In the genomic region with DNA sequence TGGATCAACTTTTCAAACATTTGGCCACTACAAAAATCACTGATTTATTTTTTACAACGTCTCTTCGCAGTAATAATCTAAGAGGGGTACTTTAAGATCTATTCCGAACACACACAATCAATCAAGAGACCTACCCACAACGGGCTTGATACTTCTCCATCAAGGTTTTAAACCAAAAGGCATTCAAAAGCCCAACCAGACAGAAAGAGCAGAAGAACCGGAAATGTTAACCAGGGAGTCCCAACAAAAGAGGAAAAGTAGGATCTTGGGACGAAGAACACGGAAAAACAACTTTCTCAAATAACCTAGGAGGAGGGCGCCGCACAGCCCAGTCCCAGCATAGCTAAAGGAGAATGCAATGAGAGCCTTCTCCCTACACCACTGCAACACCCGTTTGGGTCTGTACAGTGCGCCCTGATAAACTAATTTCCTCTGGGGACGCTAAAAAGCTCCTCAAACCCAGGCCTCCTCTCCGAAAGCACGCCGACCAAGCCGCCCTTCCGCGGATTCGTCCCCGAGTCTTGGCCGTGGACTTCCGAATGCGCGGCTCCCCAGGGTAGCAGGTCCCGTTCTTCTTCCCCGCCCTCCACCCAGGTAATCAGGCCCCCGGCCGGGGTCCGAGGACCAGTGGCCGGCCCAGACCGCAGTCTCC, we compare ENCODE assay signal across 6 cellular contexts. TPM values are rescaled to one million over a fixed set of nuclear protein-coding genes. Genes with fewer than 3 reads are reported as not detected.
DNase-seq lines count a peak whose midpoint lies in the region; FAIRE-seq and TF ChIP-seq lines count a peak whose summit lies in the region.

No MANE protein-coding gene starts in this region.

- peaks cover 40% of the 10 kb centered on the region for H3K79me2 ChIP-seq in OCI-LY1 (ENCODE audit: insufficient read depth, low read length)

- H3K27ac ChIP-seq in OCI-LY1 (ENCODE audit: low read depth, low read length, poor library complexity, severe bottlenecking) (peak overlapping the region; percentile 13), suprapubic skin (peak overlapping the region; percentile 84)

- no peak for TF ChIP-seq EP300 in suprapubic skin (IDR thresholded peaks at IDR 0.05)

- no peaks in the 10 kb centered on the region for H3K9me2 ChIP-seq in OCI-LY1 (ENCODE audit: low read depth, low read length)

- DNase-seq in NCI-H510A treated with DMSO at 0.1 percent for 48 hours (lab: John Stamatoyannopoulos, UW) (peak; percentile 70), NCI-H510A (lab: John Stamatoyannopoulos, UW) (no peak), fibroblast of villous mesenchyme (ENCODE audit: low read depth) (peak; percentile 32), suprapubic skin (ENCODE audit: low spot score in 2 of 2) (peak in 1 of 2 donors; percentile 70), GM12892 (ENCODE audit: insufficient read length) (no peak)

- H4K20me1 ChIP-seq in OCI-LY1 (ENCODE audit: insufficient read depth, low read length), result peaks cover 2% of the 10 kb centered on the region; the same call in 1 of the 2 replicates

- H3K4me3 ChIP-seq in OCI-LY1 (ENCODE audit: low read depth, low read length, poor library complexity, severe bottlenecking) (peak overlapping the region; percentile 92), fibroblast of villous mesenchyme (ENCODE audit: low read depth, low read length) (peak overlapping the region; percentile 98), suprapubic skin (peak overlapping the region; percentile 100)

- H3K4me1 ChIP-seq in OCI-LY1 (ENCODE audit: insufficient read depth, low read length, severe bottlenecking), result peaks cover 27% of the 10 kb centered on the region
- peaks cover 28% of the 10 kb centered on the region for H3K4me1 ChIP-seq in suprapubic skin

- H3K4me2 ChIP-seq in OCI-LY1 (ENCODE audit: low read length), result peak overlapping the region; percentile 91

- 2% methylated on average over 12 of the region's 31 CpGs for WGBS in suprapubic skin

- peak overlapping the region; percentile 96 for H3K9ac ChIP-seq in OCI-LY1 (ENCODE audit: low read length)

- no peaks in the 10 kb centered on the region for H3F3A ChIP-seq in OCI-LY1 (ENCODE audit: insufficient read depth, low read length)

- TF ChIP-seq CTCF in OCI-LY1 (IDR thresholded peaks at IDR 0.05; ENCODE audit: low read length) (no peak), fibroblast of villous mesenchyme (IDR thresholded peaks at IDR 0.05; ENCODE audit: insufficient read depth, low read depth, low read length) (no peak), suprapubic skin (IDR thresholded peaks at IDR 0.05) (no peak)

- H3K27me3 ChIP-seq in OCI-LY1 (ENCODE audit: insufficient read depth, low read length) (no peaks in the 10 kb centered on the region), suprapubic skin (no peaks in the 10 kb centered on the region)

- no peak overlapping the region for H2AFZ ChIP-seq in OCI-LY1 (ENCODE audit: low read length)

- H3K9me3 ChIP-seq in OCI-LY1 (ENCODE audit: low read length) (no peaks in the 10 kb centered on the region), suprapubic skin (no peaks in the 10 kb centered on the region)

- H3K36me3 ChIP-seq in OCI-LY1 (ENCODE audit: insufficient read depth, low read length), result peaks cover 43% of the 10 kb centered on the region
- H3K36me3 ChIP-seq in suprapubic skin, result peaks cover 27% of the 10 kb centered on the region

- TF ChIP-seq POLR2A in suprapubic skin (IDR thresholded peaks at IDR 0.05), result no peak
- TF ChIP-seq POLR2A in GM12892 (IDR thresholded peaks at IDR 0.05; ENCODE audit: low read depth, low read length), result no peak

- no peak for FAIRE-seq in GM12892 (lab: Jason Lieb, UNC)

RNA-seq across cellular contexts. Expression of a gene that starts 0.6 kb away (rescaled TPM):
- total RNA-seq in fibroblast of villous mesenchyme, result 80.5 and 97.6 TPM in 2 replicates
- 100 to 1,000 TPM; 152 to 206 (median 171) TPM for total RNA-seq in suprapubic skin
- polyA plus RNA-seq in GM12892 (2012; ENCODE audit: missing spikeins), result 1,361 TPM

RNA-seq across cellular contexts. Expression of a gene that starts 7.1 kb away (rescaled TPM):
- total RNA-seq in fibroblast of villous mesenchyme (27.7 and 110 TPM in 2 replicates), suprapubic skin (1 to 10 TPM; 4.6 to 9.8 (median 9.5) TPM)
- 13.3 TPM for polyA plus RNA-seq in GM12892 (2012; ENCODE audit: missing spikeins)

RNA-seq across cellular contexts. Expression of a gene that starts 18.7 kb away (rescaled TPM):
- total RNA-seq in fibroblast of villous mesenchyme, result under 0.01 TPM in 2 replicates
- total RNA-seq in suprapubic skin, result under 1 TPM in 3 of 4 donors, not detected in 1; 0.04 to 0.36 (median 0.13) TPM
- polyA plus RNA-seq in GM12892 (2012; ENCODE audit: missing spikeins), result 0.13 TPM

RNA-seq across cellular contexts. Expression of a gene that starts 37.0 kb away (rescaled TPM):
- 64.1 and 99.7 TPM in 2 replicates for total RNA-seq in fibroblast of villous mesenchyme
- total RNA-seq in suprapubic skin, result 10 to 100 TPM; 20.2 to 65.0 (median 58.1) TPM
- 22.1 TPM for polyA plus RNA-seq in GM12892 (2012; ENCODE audit: missing spikeins)

RNA-seq across cellular contexts. Expression of a gene that starts 45.2 kb away (rescaled TPM):
- total RNA-seq in fibroblast of villous mesenchyme (not detected in 2 replicates), suprapubic skin (not detected)
- not detected for polyA plus RNA-seq in GM12892 (2012; ENCODE audit: missing spikeins)

Comparison
In these comparisons a context has a peak if more than half of its experiments do, and no peak if none do; other contexts are left out.
1. DNase-seq: peak in NCI-H510A treated with DMSO at 0.1 percent for 48 hours (single experiment) and fibroblast of villous mesenchyme (single experiment); none in NCI-H510A (single experiment) and GM12892 (single experiment).
2. Peak in every context shown above with its lines, with median percentiles within 50 percentile points of each other: H3K4me3 ChIP-seq.